Comparison of ENCODE assay signal across 9 cellular contexts in the genomic region with DNA sequence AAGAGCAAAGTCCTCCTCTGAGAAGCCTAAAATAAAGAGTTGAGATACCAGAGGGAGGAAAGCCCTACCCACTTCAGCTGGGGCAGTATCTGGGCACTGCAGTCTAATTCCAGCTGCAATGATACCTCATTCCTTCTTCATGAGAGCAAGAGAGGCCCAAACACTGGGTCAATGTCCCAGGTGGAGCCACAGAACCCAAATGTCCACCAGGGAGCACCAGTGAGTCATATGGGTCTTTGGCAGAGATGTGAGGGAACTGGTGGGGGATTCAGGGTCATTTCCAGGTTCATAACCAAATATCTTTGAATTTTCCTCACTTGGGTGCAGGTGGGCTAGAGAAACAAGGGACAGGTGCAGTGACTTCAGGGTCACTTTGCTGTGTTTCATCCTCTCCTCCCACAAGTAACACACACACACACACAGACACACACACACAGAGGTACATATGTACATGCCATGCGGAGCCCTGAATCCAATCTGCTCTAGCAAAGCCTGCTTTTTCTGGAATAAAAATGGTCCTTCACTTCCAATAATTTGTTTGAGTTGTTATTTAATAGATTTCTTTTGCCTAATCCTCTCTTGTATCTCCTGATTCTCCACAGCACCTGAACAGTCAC.
DNase-seq lines count a peak whose midpoint lies in the region; ATAC-seq and TF ChIP-seq lines count a peak whose summit lies in the region.
"Had no signal": no experiment of that assay in that cellular context is flagged by ENCODE, and none has a peak within 500 bp of the region (broad histone marks: within the 10 kb centered on the region; RNA-seq: fewer than 3 reads in every experiment).

No MANE protein-coding gene starts in this region.

- H3K27ac ChIP-seq in endodermal cell (ENCODE audit: low read depth, low read length) (no peak overlapping the region), neural progenitor cell (no peak overlapping the region)

- no peak overlapping the region for H3K4me2 ChIP-seq in neural progenitor cell

- no peak overlapping the region for H3K27ac Mint-ChIP-seq in Calu3 (ENCODE audit: unreplicated experiment)
- no peak overlapping the region for H3K27ac Mint-ChIP-seq in endodermal cell
- peak overlapping the region; percentile 62 for H3K27ac Mint-ChIP-seq in neural progenitor cell
- H3K27ac Mint-ChIP-seq: memory B cell had no signal

- H3K9me3 ChIP-seq in endodermal cell (ENCODE audit: control insufficient read depth, low read length) = peaks cover 10% of the 10 kb centered on the region
- H3K9me3 ChIP-seq in neural progenitor cell (ENCODE audit: low read depth) = no peaks in the 10 kb centered on the region

- TF ChIP-seq CTCF in Calu3 (IDR thresholded peaks at IDR 0.05; ENCODE audit: unreplicated experiment) (no peak), endodermal cell (conservative IDR thresholded peaks at IDR 0.05) (peak; percentile 86), neural progenitor cell (IDR thresholded peaks at IDR 0.05) (peak; percentile 74)

- no peaks in the 10 kb centered on the region for H3K79me2 ChIP-seq in neural progenitor cell (ENCODE audit: low read depth)

- peaks cover 18% of the 10 kb centered on the region for H3K4me1 ChIP-seq in endodermal cell (ENCODE audit: control insufficient read depth, insufficient read depth, low read length)
- H3K4me1 ChIP-seq in neural progenitor cell = peaks cover 23% of the 10 kb centered on the region

- H3K4me1 Mint-ChIP-seq in Calu3 (ENCODE audit: low read depth, unreplicated experiment) = peaks cover 38% of the 10 kb centered on the region
- peaks cover 25% of the 10 kb centered on the region for H3K4me1 Mint-ChIP-seq in endodermal cell
- H3K4me1 Mint-ChIP-seq in neural progenitor cell = peaks cover 39% of the 10 kb centered on the region
- H3K4me1 Mint-ChIP-seq: memory B cell had no signal

- H3K4me3 ChIP-seq in endodermal cell (ENCODE audit: low read length) (no peak overlapping the region), neural progenitor cell (no peak overlapping the region)

- no peaks in the 10 kb centered on the region for H4K20me1 ChIP-seq in neural progenitor cell (ENCODE audit: low read depth)

- H3K36me3 ChIP-seq in endodermal cell (ENCODE audit: control insufficient read depth, insufficient read depth, low read length) (no peaks in the 10 kb centered on the region), neural progenitor cell (no peaks in the 10 kb centered on the region)

- H3K27me3 ChIP-seq in endodermal cell (ENCODE audit: control insufficient read depth, insufficient read depth, low read length, poor library complexity, severe bottlenecking) = no peaks in the 10 kb centered on the region
- H3K27me3 ChIP-seq in neural progenitor cell = no peaks in the 10 kb centered on the region

- intact Hi-C loops in Calu3 (cut with micrococcal nuclease; ENCODE audit: unreplicated experiment) (no loop called here), sciatic nerve (cut with DNase I) (no loop called here)

- DNase-seq in Calu3 (peak; percentile 61), NCI-H748 (lab: John Stamatoyannopoulos, UW; ENCODE audit: unreplicated experiment) (peak; percentile 42), endodermal cell (peak; percentile 92), neural progenitor cell (ENCODE audit: low spot score) (peak; percentile 61), NCI-H226 (no peak), sciatic nerve (ENCODE audit: low spot score) (no peak)
- DNase-seq in activated CD4-positive, CD25-positive, alpha-beta regulatory T cell (lab: John Stamatoyannopoulos, UW) = no peak

- H3F3A ChIP-seq in neural progenitor cell (ENCODE audit: low read depth) = peaks cover 6% of the 10 kb centered on the region

- peaks cover 5% of the 10 kb centered on the region for H3K9me3 Mint-ChIP-seq in Calu3 (ENCODE audit: low read depth, unreplicated experiment)
- H3K9me3 Mint-ChIP-seq in endodermal cell = peaks cover 3% of the 10 kb centered on the region
- H3K9me3 Mint-ChIP-seq in neural progenitor cell = peaks cover 9% of the 10 kb centered on the region

- CTCF ChIA-PET in Calu3 (lab: Charles Lee) = no interaction called here

- WGBS in endodermal cell (ENCODE audit: insufficient coverage in 1 of 2, insufficient read length in 1 of 2), 2 experiments = 86% methylated on average over 1 of the region's 1 CpG; no CpG with 5 or more reads in 1 of the 2 experiments

- ATAC-seq in GM19463 (IDR thresholded peaks at IDR 0.05; ENCODE audit: unreplicated experiment) (peak; percentile 65), sciatic nerve (no peak)

- no TSS peak for BruUV-seq in Calu3 (replicated peaks; lab: Mats Ljungman, UMichigan)

- H3K4me3 Mint-ChIP-seq in Calu3 (ENCODE audit: low read depth, unreplicated experiment) (no peak overlapping the region), endodermal cell (no peak overlapping the region), neural progenitor cell (peak overlapping the region; percentile 56)
- H3K4me3 Mint-ChIP-seq: memory B cell had no signal

- H2AFZ ChIP-seq in neural progenitor cell (replicated peaks) = no peak overlapping the region

- H3K36me3 Mint-ChIP-seq in Calu3 (ENCODE audit: insufficient read depth, unreplicated experiment) (peaks cover 5% of the 10 kb centered on the region), endodermal cell (ENCODE audit: low read depth) (no peaks in the 10 kb centered on the region), neural progenitor cell (peaks cover 5% of the 10 kb centered on the region)
- H3K36me3 Mint-ChIP-seq: memory B cell had no signal

- H3K9ac ChIP-seq in endodermal cell (ENCODE audit: extremely low read depth, low read length, poor library complexity, severe bottlenecking) = no peak overlapping the region
- no peak overlapping the region for H3K9ac ChIP-seq in neural progenitor cell

- H3K27me3 Mint-ChIP-seq in Calu3 (ENCODE audit: unreplicated experiment) (no peaks in the 10 kb centered on the region), endodermal cell (ENCODE audit: insufficient read depth) (no peaks in the 10 kb centered on the region), neural progenitor cell (ENCODE audit: insufficient read depth, low read depth) (peaks cover 27% of the 10 kb centered on the region)
- H3K27me3 Mint-ChIP-seq: memory B cell had no signal

Comparison
In these comparisons a context has a peak if more than half of its experiments do, and no peak if none do; other contexts are left out.
1. DNase-seq: peak in Calu3 (single experiment), NCI-H748 (single experiment), endodermal cell (single experiment) and neural progenitor cell (single experiment); none in NCI-H226 (single experiment), activated CD4-positive, CD25-positive, alpha-beta regulatory T cell (0 of 4) and sciatic nerve (single experiment).